Comparison of ENCODE assay signal across 8 cellular contexts in the genomic region with DNA sequence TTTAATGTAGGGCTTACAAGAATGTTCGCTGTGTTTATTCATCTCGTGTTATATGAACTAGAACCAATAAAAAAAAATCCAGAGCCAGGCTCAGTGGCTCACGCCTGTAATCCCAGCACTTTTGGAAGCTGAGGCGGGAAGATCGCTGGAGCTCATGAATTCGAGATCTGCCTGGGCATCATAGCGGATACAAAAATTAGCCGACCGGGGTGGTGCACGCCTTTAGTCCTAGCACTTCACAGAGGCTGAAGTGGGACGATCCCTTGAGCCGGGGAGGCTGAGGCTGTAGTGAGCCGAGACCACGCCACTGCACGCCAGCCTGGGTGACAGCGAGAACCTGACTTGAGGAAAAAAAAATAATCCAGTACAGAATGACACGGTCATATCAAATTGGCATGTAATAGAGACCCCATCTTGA. TPM values are rescaled to one million over a fixed set of nuclear protein-coding genes. Genes with fewer than 3 reads are reported as not detected.
DNase-seq lines count a peak whose midpoint lies in the region; ATAC-seq and TF ChIP-seq lines count a peak whose summit lies in the region.

No MANE protein-coding gene starts in this region.

- peaks cover 5% of the 10 kb centered on the region for H3K9me3 Mint-ChIP-seq in osteocyte (ENCODE audit: unreplicated experiment)

- H3K4me1 Mint-ChIP-seq in osteocyte (ENCODE audit: unreplicated experiment): peaks cover 18% of the 10 kb centered on the region

- ATAC-seq in HG03571 (IDR thresholded peaks at IDR 0.05; ENCODE audit: unreplicated experiment) (peak; percentile 10), esophagus mucosa (peak; percentile 25), HG03520 (IDR thresholded peaks at IDR 0.05; ENCODE audit: unreplicated experiment) (no peak)

- no peaks in the 10 kb centered on the region for H3K27me3 Mint-ChIP-seq in osteocyte (ENCODE audit: unreplicated experiment)

- H3K27ac Mint-ChIP-seq in osteocyte (ENCODE audit: unreplicated experiment): peak overlapping the region; percentile 88

- H3K27ac ChIP-seq in VCaP: peak overlapping the region; percentile 49; the same call in 1 of the 2 replicates

- peak; percentile 70 for DNase-seq in DMS153 treated with DMSO at 0.1 percent for 48 hours (lab: John Stamatoyannopoulos, UW; ENCODE audit: unreplicated experiment)
- no peak for DNase-seq in DMS153 (lab: John Stamatoyannopoulos, UW)
- no peak for DNase-seq in osteocyte (ENCODE audit: extremely low spot score, unreplicated experiment)
- no peak for DNase-seq in DMS79 (lab: John Stamatoyannopoulos, UW)

- H3K4me3 Mint-ChIP-seq in osteocyte (ENCODE audit: unreplicated experiment): peak overlapping the region; percentile 84

- H3K36me3 Mint-ChIP-seq in osteocyte (ENCODE audit: unreplicated experiment): no peaks in the 10 kb centered on the region

- TF ChIP-seq CTCF in VCaP (conservative IDR thresholded peaks at IDR 0.05): no peak
- TF ChIP-seq CTCF in osteocyte (IDR thresholded peaks at IDR 0.05): no peak

RNA-seq across cellular contexts. Expression of gene OR2B2, which starts 46.2 kb away (rescaled TPM):
- not detected for total RNA-seq in esophagus mucosa
- total RNA-seq in osteocyte: not detected in 2 replicates
